21 cellular contexts compared by ENCODE assay signal in genomic region chr6:346389-347030, GRCh38. TPM values are rescaled to one million over a fixed set of nuclear protein-coding genes. Genes with fewer than 3 reads are reported as not detected.
DNase-seq lines count a peak whose midpoint lies in the region; ATAC-seq, FAIRE-seq and TF ChIP-seq lines count a peak whose summit lies in the region.
"Had no signal": no experiment of that assay in that cellular context is flagged by ENCODE, and none has a peak within 500 bp of the region (broad histone marks: within the 10 kb centered on the region; RNA-seq: fewer than 3 reads in every experiment).

No MANE protein-coding gene starts in this region.

- DNase-seq in AG10803 (ENCODE audit: low read depth) (peak; percentile 81), IMR-90 (peak; percentile 48), GM12878 (ENCODE audit: low read depth, low spot score) (no peak), memory B cell (ENCODE audit: low spot score in 2 of 2) (no peak), HK-2 (ENCODE audit: unreplicated experiment) (no peak), DMS79 treated with DMSO at 0.1 percent for 48 hours (lab: John Stamatoyannopoulos, UW) (no peak), esophagus squamous epithelium (lab: John Stamatoyannopoulos, UW) (no peak), NCI-H69 (lab: John Stamatoyannopoulos, UW) (no peak)
- DNase-seq: activated CD4-positive, alpha-beta T cell treated with anti-CD3 and anti-CD28 coated beads, Interleukin-2, amount 50 U/mL, for 1 hour; activated naive CD4-positive, alpha-beta T cell treated with Interleukin-2 at 50 U/mL for 16 hours; DND-41; erythroblast; NCI-H2029; NCI-H526 treated with DMSO at 0.1 percent for 48 hours; stimulated activated naive CD8-positive, alpha-beta T cell treated with anti-CD3 and anti-CD28 coated beads, Interleukin-15, Interleukin-2, amounts not matched to agents 100 U/mL and 50 U/mL, for 24 hours; upper lobe of left lung had no signal

- H2AK5ac ChIP-seq in IMR-90 (ENCODE audit: low read depth, low read length) = no peak overlapping the region

- H3K27me3 Mint-ChIP-seq in memory B cell = no peaks in the 10 kb centered on the region

- H2BK120ac ChIP-seq in IMR-90 (ENCODE audit: low read depth, low read length) = no peak overlapping the region

- peaks cover 45% of the 10 kb centered on the region for H3K79me2 ChIP-seq in GM12878 (ENCODE audit: control insufficient read depth, insufficient read depth, low read length)

- no peaks in the 10 kb centered on the region; the same call in 1 of the 2 replicates for H3K9me1 ChIP-seq in IMR-90 (ENCODE audit: insufficient read depth, low read length)

- H4K5ac ChIP-seq in IMR-90 (ENCODE audit: low read depth, low read length) = no peak overlapping the region

- H2BK20ac ChIP-seq in IMR-90 (ENCODE audit: low read depth, low read length) = no peak overlapping the region

- intact Hi-C loops in IMR-90 (cut with micrococcal nuclease) = no loop called here
- intact Hi-C loops in GM12878 (cut with micrococcal nuclease; ENCODE audit: unreplicated experiment) = no loop called here
- intact Hi-C loops in esophagus squamous epithelium (cut with DNase I) = no loop called here

- RAD21 ChIA-PET in GM12878 (lab: Charles Lee; ENCODE audit: unreplicated experiment) = interaction anchor here (0.7 to 4.2 kb wide), 4 partner anchors 9 to 33 kb away, joined by 3 to 27 read pairs (median 6); no protein-coding TSS in a partner anchor

- H3K4me1 ChIP-seq in IMR-90 (ENCODE audit: control insufficient read depth, insufficient read depth, low read length) = no peaks in the 10 kb centered on the region
- H3K4me1 ChIP-seq in GM12878 (ENCODE audit: control insufficient read depth, insufficient read depth, low read length) = peaks cover 72% of the 10 kb centered on the region
- no peaks in the 10 kb centered on the region for H3K4me1 ChIP-seq in esophagus squamous epithelium
- H3K4me1 ChIP-seq: body of pancreas had no signal

- no peak for TF ChIP-seq POLR2A in IMR-90 (IDR thresholded peaks at IDR 0.05; ENCODE audit: low read depth, low read length)
- no peak for TF ChIP-seq POLR2A in GM12878 (IDR thresholded peaks at IDR 0.05; ENCODE audit: low read depth, low read length)
- no peak for TF ChIP-seq POLR2A in esophagus squamous epithelium (IDR thresholded peaks at IDR 0.05)

- WGBS in IMR-90 (ENCODE audit: extremely low coverage in 2 of 2, insufficient read length in 1 of 2), 2 experiments = 65% methylated on average over 5 of the region's 10 CpGs; no CpG with 5 or more reads in 1 of the 2 experiments
- 59% methylated on average over 10 of the region's 10 CpGs for WGBS in GM12878 (ENCODE audit: insufficient coverage, insufficient replicate concordance, low lambda C conversion rate, missing lambda C conversion rate)
- 68 to 82% methylated on average over 10 of the region's 10 CpGs for WGBS in esophagus squamous epithelium, 2 donors

- H4K20me1 ChIP-seq in IMR-90 (ENCODE audit: insufficient read depth, low read length) (no peaks in the 10 kb centered on the region; the same call in 1 of the 2 replicates), GM12878 (ENCODE audit: control insufficient read depth, insufficient read depth) (no peaks in the 10 kb centered on the region; the same call in 1 of the 2 replicates)

- BruUV-seq in IMR-90 (replicated peaks; lab: Mats Ljungman, UMichigan) = no TSS peak
- BruUV-seq in GM12878 (replicated peaks; lab: Mats Ljungman, UMichigan) = TSS peak; percentile 6

- POLR2A ChIA-PET in IMR-90 (lab: Charles Lee; ENCODE audit: unreplicated experiment) (no interaction called here), GM12878 (lab: Charles Lee) (interaction anchor here (0.7 to 2.4 kb wide), 4 partner anchors 14 to 40 kb away, joined by 3 to 10 read pairs (median 6); no protein-coding TSS in a partner anchor)

- no peak overlapping the region for H3K27ac ChIP-seq in IMR-90 (ENCODE audit: insufficient read depth, low read length)
- peak overlapping the region; percentile 84 for H3K27ac ChIP-seq in GM12878 (ENCODE audit: control insufficient read depth, insufficient read depth)
- H3K27ac ChIP-seq in esophagus squamous epithelium = no peak overlapping the region
- H3K27ac ChIP-seq: body of pancreas, dorsolateral prefrontal cortex, SK-N-MC, upper lobe of left lung had no signal

- TF ChIP-seq CTCF in AG10803 (conservative IDR thresholded peaks at IDR 0.05; ENCODE audit: low read length) (no peak), IMR-90 (conservative IDR thresholded peaks at IDR 0.05; ENCODE audit: low read depth, low read length) (no peak), GM12878 (IDR thresholded peaks at IDR 0.05 in 2 of 3, conservative IDR thresholded peaks at IDR 0.05 in 1 of 3; ENCODE audit: control insufficient read depth in 2 of 3, extremely low read depth in 1 of 3, insufficient read depth in 1 of 3, low read depth in 3 of 3, low read length in 3 of 3) (no peak), esophagus squamous epithelium (IDR thresholded peaks at IDR 0.05) (no peak)

- no peaks in the 10 kb centered on the region for H3K27me3 ChIP-seq in IMR-90 (ENCODE audit: control insufficient read depth, insufficient read depth, low read length)
- H3K27me3 ChIP-seq in GM12878 (replicated peaks in 1 of 2; ENCODE audit: control insufficient read depth in 2 of 2, insufficient read depth in 2 of 2, low read length in 1 of 2) = no peaks in the 10 kb centered on the region
- H3K27me3 ChIP-seq in esophagus squamous epithelium = no peaks in the 10 kb centered on the region
- H3K27me3 ChIP-seq: body of pancreas, upper lobe of left lung had no signal

- H3K4me1 Mint-ChIP-seq in memory B cell = peaks cover 59% of the 10 kb centered on the region

- dilution Hi-C loops in IMR-90 (cut with HindIII; ENCODE audit: low sequenced_read_pairs, unreplicated experiment) = no loop called here

- H3K56ac ChIP-seq in IMR-90 (ENCODE audit: extremely low read depth, insufficient read depth, low read length) = no peak overlapping the region

- no peak overlapping the region for H3K9ac ChIP-seq in IMR-90 (ENCODE audit: low read depth, low read length)
- H3K9ac ChIP-seq in GM12878 (ENCODE audit: control insufficient read depth, insufficient read depth, low read length) = peak overlapping the region; percentile 59

- no peak for TF ChIP-seq EP300 in GM12878 (IDR thresholded peaks at IDR 0.05; ENCODE audit: borderline replicate concordance in 1 of 2, control insufficient read depth in 1 of 2, low read depth in 2 of 2, low read length in 2 of 2)

- no peaks in the 10 kb centered on the region for H3K79me1 ChIP-seq in IMR-90 (ENCODE audit: low read depth in 1 of 2, low read length in 2 of 2)

- no peak overlapping the region for H3K4me3 ChIP-seq in AG10803 (ENCODE audit: low read length)
- H3K4me3 ChIP-seq in IMR-90 (ENCODE audit: insufficient read depth, low read depth, low read length) = no peak overlapping the region
- H3K4me3 ChIP-seq in GM12878 = peak overlapping the region; percentile 24; the same call in 1 of the 2 replicates
- no peak overlapping the region for H3K4me3 ChIP-seq in esophagus squamous epithelium
- H3K4me3 ChIP-seq: body of pancreas, SK-N-MC, upper lobe of left lung had no signal

- H3K9me3 Mint-ChIP-seq in memory B cell = no peaks in the 10 kb centered on the region

- H3K14ac ChIP-seq in IMR-90 (replicated peaks; ENCODE audit: low read depth, low read length) = no peak overlapping the region

- no peak overlapping the region for H3K18ac ChIP-seq in IMR-90 (ENCODE audit: low read depth, low read length)

- ATAC-seq in IMR-90 (ENCODE audit: low read depth) (no peak), GM12878 (no peak), memory B cell (ENCODE audit: low read depth) (no peak)
- ATAC-seq: body of pancreas; stimulated activated naive CD8-positive, alpha-beta T cell treated with anti-CD3 and anti-CD28 coated beads, Interleukin-15, Interleukin-2, amounts not matched to agents 100 U/mL and 50 U/mL, for 24 hours had no signal

- no peak overlapping the region for H3K4ac ChIP-seq in IMR-90 (ENCODE audit: low read depth, low read length)

- no peaks in the 10 kb centered on the region; the same call in 1 of the 2 replicates for H3K36me3 ChIP-seq in IMR-90 (ENCODE audit: control insufficient read depth, insufficient read depth, low read length)
- peaks cover 37 to 56% of the 10 kb centered on the region in 2 experiments for H3K36me3 ChIP-seq in GM12878 (ENCODE audit: control insufficient read depth in 2 of 2, insufficient read depth in 2 of 2, low read length in 1 of 2)
- H3K36me3 ChIP-seq in esophagus squamous epithelium = peaks cover 0 to 60% (median 5%) of the 10 kb centered on the region in 3 donors

- H3K9me3 ChIP-seq in IMR-90 (ENCODE audit: control insufficient read depth, insufficient read depth, low read length) (peaks cover 3% of the 10 kb centered on the region; the same call in 1 of the 2 replicates), GM12878 (replicated peaks; ENCODE audit: control insufficient read depth, insufficient read depth, low read length) (no peaks in the 10 kb centered on the region), esophagus squamous epithelium (no peaks in the 10 kb centered on the region)
- H3K9me3 ChIP-seq: body of pancreas, upper lobe of left lung had no signal

- H2AFZ ChIP-seq in IMR-90 (replicated peaks; ENCODE audit: low read length, poor library complexity) (no peak overlapping the region), GM12878 (ENCODE audit: control insufficient read depth, low read depth, low read length) (no peak overlapping the region)

- CTCF ChIA-PET in IMR-90 (lab: Yijun Ruan, JAX) = no interaction called here
- CTCF ChIA-PET in GM12878 (lab: Yijun Ruan, JAX) = interaction anchor here (1.3 kb wide), 1 partner anchor 20 kb away, joined by 3 read pairs; no protein-coding TSS in a partner anchor

- in situ Hi-C loops in IMR-90 (cut with MboI; ENCODE audit: low sequenced_read_pairs) = no loop called here
- in situ Hi-C loops in GM12878 (cut with MboI) = no loop called here

- SMC1A ChIA-PET in GM12878 (lab: Charles Lee; ENCODE audit: uncharacterized antibody, unreplicated experiment) = interaction anchor here (0.8 to 10.4 kb wide), 7 partner anchors 10 to 45 kb away, joined by 3 to 106 read pairs (median 12); partner anchors contain the start of gene IRF4

- no peak overlapping the region for H2AK9ac ChIP-seq in IMR-90 (replicated peaks; ENCODE audit: low read depth, low read length, poor library complexity)

- H4K8ac ChIP-seq in IMR-90 (ENCODE audit: low read depth in 2 of 2, low read length in 2 of 2) = no peak overlapping the region

- H4K91ac ChIP-seq in IMR-90 (ENCODE audit: insufficient read depth, low read depth, low read length) = no peak overlapping the region

- TF ChIP-seq RAD21 in IMR-90 (IDR thresholded peaks at IDR 0.05; ENCODE audit: low read length) (no peak), GM12878 (IDR thresholded peaks at IDR 0.05; ENCODE audit: insufficient read depth, low read depth, low read length) (no peak)

- peak overlapping the region; percentile 86 for H3K27ac Mint-ChIP-seq in memory B cell

- peak overlapping the region; percentile 47 for H3K4me3 Mint-ChIP-seq in memory B cell

- H3K23ac ChIP-seq in IMR-90 (ENCODE audit: low read depth, low read length) = no peak overlapping the region

- H3K4me2 ChIP-seq in IMR-90 (ENCODE audit: low read depth, low read length) (no peak overlapping the region), GM12878 (ENCODE audit: control insufficient read depth, insufficient read depth) (peak overlapping the region; percentile 55)

- H2BK5ac ChIP-seq in IMR-90 (ENCODE audit: low read depth, low read length, poor library complexity, severe bottlenecking) = no peak overlapping the region

- H2BK15ac ChIP-seq in IMR-90 (ENCODE audit: low read depth, low read length) = no peak overlapping the region

- H3K36me3 Mint-ChIP-seq in memory B cell = peaks cover 33% of the 10 kb centered on the region

- FAIRE-seq in GM12878 (lab: Jason Lieb, UNC) = no peak
- FAIRE-seq: islet of Langerhans had no signal

RNA-seq across cellular contexts. Expression of gene IRF4, which starts 45.0 kb away (rescaled TPM):
- total RNA-seq in IMR-90 (2012; rRNA removed) = not detected in 2 replicates
- polyA plus RNA-seq in IMR-90 (2012; rRNA removed) = not detected in 2 replicates
- not detected in 2 replicates for polyA plus RNA-seq in IMR-90 (2012; cell fraction: cytosol; rRNA removed)
- polyA plus RNA-seq in IMR-90 (2012; cell fraction: nucleus; rRNA removed; ENCODE audit: low replicate concordance) = 0.01 and 0.08 TPM in 2 replicates
- 825 and 857 TPM in 2 replicates for total RNA-seq in GM12878 (2013; cell fraction: nucleolus; rRNA removed)
- 287 and 295 TPM in 2 replicates for total RNA-seq in GM12878 (2014; rRNA removed)
- 217 and 228 TPM in 2 replicates for total RNA-seq in GM12878 (2014; rRNA removed; fragmentation: Illumina TruSeq; extraction: Trizol)
- 495 and 498 TPM in 2 replicates for total RNA-seq in GM12878 (2021)
- 299 TPM for polyA plus RNA-seq in GM12878 (2011; ENCODE audit: low read depth)
- polyA plus RNA-seq in GM12878 (2011; rRNA removed) = 252 and 320 TPM in 2 replicates
- 352 and 442 TPM in 2 replicates for polyA plus RNA-seq in GM12878 (2011; cell fraction: cytosol; rRNA removed)
- polyA plus RNA-seq in GM12878 (2011; cell fraction: nucleus; rRNA removed) = 848 and 1,001 TPM in 2 replicates
- 262 and 367 TPM in 2 replicates for polyA plus RNA-seq in GM12878 (2012)
- 223 and 228 TPM in 2 replicates for polyA plus RNA-seq in GM12878 (2014; fragmentation: Illumina TruSeq; extraction: Trizol)
- 10 to 100 TPM; 50.0 to 98.9 TPM for polyA plus RNA-seq in GM12878 (2014; fragmentation: Nextera tagmentation; extraction: Ambion mirVana)
- polyA plus RNA-seq in GM12878 (2014; rRNA removed) = 187 and 205 TPM in 2 replicates
- 100 to 1,000 TPM; 295 to 297 TPM for polyA plus RNA-seq in GM12878 (2016; fragmentation: Nextera tagmentation; extraction: Ambion mirVana)
- polyA minus RNA-seq in GM12878 (2011; rRNA and poly(A)+ RNA removed) = 364 and 403 TPM in 2 replicates
- polyA minus RNA-seq in GM12878 (2011; cell fraction: cytosol; rRNA and poly(A)+ RNA removed) = 196 and 207 TPM in 2 replicates
- 241 and 321 TPM in 2 replicates for polyA minus RNA-seq in GM12878 (2011; cell fraction: nucleus; rRNA and poly(A)+ RNA removed)
- 1 to 10 TPM in 2 of 4 donors, under 1 TPM in 2; 0.40 to 1.9 (median 1.2) TPM for total RNA-seq in esophagus squamous epithelium
- polyA plus RNA-seq: AG04450 had no signal

RNA-seq across cellular contexts. Expression of gene DUSP22, which starts 54.2 kb away (rescaled TPM):
- total RNA-seq in IMR-90 (2012; rRNA removed) = 6.9 and 8.2 TPM in 2 replicates
- 5.5 and 7.1 TPM in 2 replicates for polyA plus RNA-seq in IMR-90 (2012; rRNA removed)
- 5.5 and 6.3 TPM in 2 replicates for polyA plus RNA-seq in IMR-90 (2012; cell fraction: cytosol; rRNA removed)
- polyA plus RNA-seq in IMR-90 (2012; cell fraction: nucleus; rRNA removed; ENCODE audit: low replicate concordance) = 25.6 and 29.1 TPM in 2 replicates
- 632 and 708 TPM in 2 replicates for total RNA-seq in GM12878 (2013; cell fraction: nucleolus; rRNA removed)
- 113 and 123 TPM in 2 replicates for total RNA-seq in GM12878 (2014; rRNA removed)
- total RNA-seq in GM12878 (2014; rRNA removed; fragmentation: Illumina TruSeq; extraction: Trizol) = 80.6 and 83.3 TPM in 2 replicates
- 125 and 130 TPM in 2 replicates for total RNA-seq in GM12878 (2021)
- polyA plus RNA-seq in GM12878 (2011; ENCODE audit: low read depth) = 128 TPM
- polyA plus RNA-seq in GM12878 (2011; rRNA removed) = 78.9 and 80.1 TPM in 2 replicates
- 109 and 115 TPM in 2 replicates for polyA plus RNA-seq in GM12878 (2011; cell fraction: cytosol; rRNA removed)
- polyA plus RNA-seq in GM12878 (2011; cell fraction: nucleus; rRNA removed) = 359 and 389 TPM in 2 replicates
- polyA plus RNA-seq in GM12878 (2012) = 121 and 164 TPM in 2 replicates
- 87.9 and 101 TPM in 2 replicates for polyA plus RNA-seq in GM12878 (2014; fragmentation: Illumina TruSeq; extraction: Trizol)
- polyA plus RNA-seq in GM12878 (2014; fragmentation: Nextera tagmentation; extraction: Ambion mirVana) = 10 to 100 TPM; 93.4 to 99.7 TPM
- 138 and 147 TPM in 2 replicates for polyA plus RNA-seq in GM12878 (2014; rRNA removed)
- polyA plus RNA-seq in GM12878 (2016; fragmentation: Nextera tagmentation; extraction: Ambion mirVana) = 100 to 1,000 TPM; 150 to 156 TPM
- 84.5 and 84.7 TPM in 2 replicates for polyA minus RNA-seq in GM12878 (2011; rRNA and poly(A)+ RNA removed)
- 15.5 and 16.8 TPM in 2 replicates for polyA minus RNA-seq in GM12878 (2011; cell fraction: cytosol; rRNA and poly(A)+ RNA removed)
- polyA minus RNA-seq in GM12878 (2011; cell fraction: nucleus; rRNA and poly(A)+ RNA removed) = 118 and 156 TPM in 2 replicates
- total RNA-seq in esophagus squamous epithelium = 10 to 100 TPM; 34.2 to 54.6 (median 45.2) TPM

Comparison
In these comparisons a context has a peak if more than half of its experiments do, and no peak if none do; other contexts are left out.
1. DNase-seq: peak in AG10803 (single experiment) and IMR-90 (single experiment); none in GM12878 (single experiment), memory B cell (0 of 2), HK-2 (single experiment), DMS79 treated with DMSO at 0.1 percent for 48 hours (single experiment), esophagus squamous epithelium (single experiment) and NCI-H69 (single experiment).
2. RNA of gene IRF4, which starts 45.0 kb away (total RNA-seq): 217 to 857 TPM in GM12878; 0.40 to 1.9 TPM in esophagus squamous epithelium and not detected in IMR-90; every median in the first group is over 10 times any median in the second.